Comparison of ENCODE assay signal across 8 cellular contexts in genomic region chr9:751137-752051, GRCh38.
A peak's percentile ranks its signal among the peaks of the same experiment; 100 is the strongest.
DNase-seq lines count a peak whose midpoint lies in the region; ATAC-seq and TF ChIP-seq lines count a peak whose summit lies in the region.

No MANE protein-coding gene starts in this region.

- H3K9me3 ChIP-seq in left ventricle myocardium inferior (replicated peaks) (no peaks in the 10 kb centered on the region), ovary (no peaks in the 10 kb centered on the region)

- intact Hi-C loops in left ventricle myocardium inferior (cut with micrococcal nuclease), result loop anchor here (10.0 kb wide), 1 partner anchor 57 kb away; no protein-coding TSS in a partner anchor
- intact Hi-C loops in ovary (cut with DNase I), result loop anchor here in 1 of 4 donors (5.0 kb wide), 1 partner anchor 139 kb away; no protein-coding TSS in a partner anchor

- WGBS in ovary, 3 donors, result 67 to 74% (median 73%) methylated on average over 14 of the region's 14 CpGs

- peak; percentile 28 for DNase-seq in A172 (ENCODE audit: low spot score)
- DNase-seq in SK-MEL-5 (ENCODE audit: low read depth, low spot score), result peak; percentile 66
- no peak for DNase-seq in left ventricle myocardium inferior
- DNase-seq in T1000 (lab: John Stamatoyannopoulos, UW), result no peak
- no peak for DNase-seq in ovary
- no peak for DNase-seq in activated naive CD4-positive, alpha-beta T cell treated with anti-CD3 and anti-CD28 coated beads, Interleukin-2, amount 50 U/mL, for 16 hours
- no peak for DNase-seq in stimulated activated CD4-positive, alpha-beta T cell treated with anti-CD3 and anti-CD28 coated beads, Interleukin-12 subunit alpha, Interleukin-12 subunit beta, amount 100 ng/mL, for 4 hours

- TF ChIP-seq CTCF in left ventricle myocardium inferior (IDR thresholded peaks at IDR 0.05; ENCODE audit: borderline replicate concordance) (no peak), ovary (IDR thresholded peaks at IDR 0.05) (no peak)

- no peak overlapping the region for H3K4me3 ChIP-seq in left ventricle myocardium inferior
- no peak overlapping the region for H3K4me3 ChIP-seq in ovary

- ATAC-seq in GM19455 (IDR thresholded peaks at IDR 0.05; ENCODE audit: unreplicated experiment), result peak; percentile 70

- TF ChIP-seq EP300 in ovary (IDR thresholded peaks at IDR 0.05), result no peak

- no peak for TF ChIP-seq POLR2A in ovary (IDR thresholded peaks at IDR 0.05)

- no peaks in the 10 kb centered on the region for H3K27me3 ChIP-seq in left ventricle myocardium inferior (ENCODE audit: low read depth)
- H3K27me3 ChIP-seq in ovary, result no peaks in the 10 kb centered on the region

- peak overlapping the region; percentile 94 for H3K27ac ChIP-seq in left ventricle myocardium inferior (replicated peaks)
- no peak overlapping the region for H3K27ac ChIP-seq in ovary

- peaks cover 66% of the 10 kb centered on the region for H3K4me1 ChIP-seq in left ventricle myocardium inferior
- H3K4me1 ChIP-seq in ovary (ENCODE audit: insufficient read depth), result no peaks in the 10 kb centered on the region

- in situ Hi-C loops in SK-MEL-5 (cut with HindIII; ENCODE audit: low pct_unique_long_range_greater_than_20kb, low sequenced_read_pairs), result loop anchor here (25.0 kb wide), 1 partner anchor 139 kb away; no protein-coding TSS in a partner anchor

- H3K36me3 ChIP-seq in left ventricle myocardium inferior, result peaks cover 13% of the 10 kb centered on the region
- no peaks in the 10 kb centered on the region for H3K36me3 ChIP-seq in ovary

Comparison
In these comparisons a context has a peak if more than half of its experiments do, and no peak if none do; other contexts are left out.
1. DNase-seq: peak in A172 (single experiment) and SK-MEL-5 (single experiment); none in left ventricle myocardium inferior (single experiment), T1000 (single experiment), ovary (0 of 5), activated naive CD4-positive, alpha-beta T cell treated with anti-CD3 and anti-CD28 coated beads, Interleukin-2, amount 50 U/mL, for 16 hours (single experiment) and stimulated activated CD4-positive, alpha-beta T cell treated with anti-CD3 and anti-CD28 coated beads, Interleukin-12 subunit alpha, Interleukin-12 subunit beta, amount 100 ng/mL, for 4 hours (single experiment).